Comparison of ENCODE assay signal across 19 cellular contexts in genomic region chr10:43871004-43871439, GRCh38.
DNase-seq lines count a peak whose midpoint lies in the region; ATAC-seq and TF ChIP-seq lines count a peak whose summit lies in the region.
"Had no signal": no experiment of that assay in that cellular context is flagged by ENCODE, and none has a peak within 500 bp of the region (broad histone marks: within the 10 kb centered on the region; RNA-seq: fewer than 3 reads in every experiment).

No MANE protein-coding gene starts in this region.

- DNase-seq in body of pancreas: no peak
- peak; percentile 63 to 86 (median 81) for DNase-seq in right cardiac atrium
- peak in 1 of 2 donors; percentile 15 for DNase-seq in gastrocnemius medialis
- no peak for DNase-seq in trophoblast cell
- DNase-seq in NK-92 treated with Interleukin-12 subunit alpha and Interleukin-12 subunit beta, amount 100 ng/mL, for 24 hours (lab: John Stamatoyannopoulos, UW): no peak
- no peak for DNase-seq in NCI-H2107 treated with DMSO at 0.1 percent for 48 hours (lab: John Stamatoyannopoulos, UW; ENCODE audit: unreplicated experiment)
- no peak for DNase-seq in NCI-H146 treated with DMSO at 0.1 percent for 48 hours (lab: John Stamatoyannopoulos, UW; ENCODE audit: unreplicated experiment)
- DNase-seq: activated CD4-positive, CD25-positive, alpha-beta regulatory T cell treated with anti-CD3 and anti-CD28 coated beads, Interleukin-2, amount 50 U/mL, for 72 hours; activated CD8-positive, alpha-beta T cell treated with anti-CD3 and anti-CD28 coated beads for 36 hours; activated gamma-delta T cell treated with Interleukin-2 at 50 U/mL for 16 hours; activated T-cell treated with anti-CD3 and anti-CD28 coated beads, Interleukin-2, amount 50 U/mL, for 1 hour; adrenal gland; NCI-H1105; NCI-H2171; SHP77; stimulated activated CD4-positive, alpha-beta T cell treated with anti-CD3 and anti-CD28 coated beads, Interleukin-4, amount 100 ng/mL, for 4 hours had no signal

- intact Hi-C loops in body of pancreas (cut with DNase I) (no loop called here), right cardiac atrium (cut with DNase I) (loop anchor here in 1 of 4 donors (10.0 kb wide), 1 partner anchor 176 kb away; no protein-coding TSS in a partner anchor), gastrocnemius medialis (cut with DNase I; ENCODE audit: low total_unique reads) (no loop called here)

- TF ChIP-seq POLR2A in body of pancreas (IDR thresholded peaks at IDR 0.05): no peak
- no peak for TF ChIP-seq POLR2A in gastrocnemius medialis (IDR thresholded peaks at IDR 0.05)

- no peaks in the 10 kb centered on the region for H3K36me3 ChIP-seq in BLaER1 treated with 17β-estradiol and CSF1 and Interleukin-3, amounts not matched to agents 10 nM and 100 nM
- no peaks in the 10 kb centered on the region for H3K36me3 ChIP-seq in body of pancreas (replicated peaks in 1 of 2; ENCODE audit: insufficient read depth in 1 of 2, low read depth in 2 of 2)
- H3K36me3 ChIP-seq in gastrocnemius medialis: no peaks in the 10 kb centered on the region
- no peaks in the 10 kb centered on the region for H3K36me3 ChIP-seq in trophoblast cell (ENCODE audit: control insufficient read depth in 1 of 2, insufficient read depth in 2 of 2, low read length in 2 of 2)
- H3K36me3 ChIP-seq: adrenal gland, breast epithelium had no signal

- no peak overlapping the region for H3K14ac ChIP-seq in trophoblast cell (ENCODE audit: low read length)

- no peaks in the 10 kb centered on the region for H3K79me2 ChIP-seq in trophoblast cell (ENCODE audit: control insufficient read depth, insufficient read depth, low read length, poor library complexity)

- no peaks in the 10 kb centered on the region for H3K79me1 ChIP-seq in trophoblast cell (ENCODE audit: low read length)

- no peak overlapping the region for H3K18ac ChIP-seq in trophoblast cell (ENCODE audit: low read length)

- H4K12ac ChIP-seq in trophoblast cell (ENCODE audit: low read depth, low read length): no peak overlapping the region

- H2BK120ac ChIP-seq in trophoblast cell (ENCODE audit: insufficient read depth, low read length, poor library complexity): no peak overlapping the region

- H3K4me2 ChIP-seq in BLaER1 treated with 17β-estradiol and CSF1 and Interleukin-3, amounts not matched to agents 10 nM and 100 nM: peak overlapping the region in 6 of 11 experiments; percentile 8 to 46 (median 40); a peak in 6 of 22 replicates
- H3K4me2 ChIP-seq in trophoblast cell (ENCODE audit: low read length): no peak overlapping the region

- no peak overlapping the region for H3K4ac ChIP-seq in trophoblast cell (ENCODE audit: low read depth, low read length)

- H4K8ac ChIP-seq in trophoblast cell (ENCODE audit: low read depth, low read length): no peak overlapping the region

- no peak overlapping the region for H4K91ac ChIP-seq in trophoblast cell (ENCODE audit: low read depth, low read length)

- no peak overlapping the region for H2AK5ac ChIP-seq in trophoblast cell (ENCODE audit: low read length)

- no peak overlapping the region for H2BK5ac ChIP-seq in trophoblast cell (ENCODE audit: low read depth, low read length, poor library complexity)

- no peak overlapping the region for H3K4me3 ChIP-seq in BLaER1 treated with 17β-estradiol and CSF1 and Interleukin-3, amounts not matched to agents 10 nM and 100 nM
- H3K4me3 ChIP-seq in body of pancreas: no peak overlapping the region
- no peak overlapping the region for H3K4me3 ChIP-seq in right cardiac atrium (ENCODE audit: low read length)
- H3K4me3 ChIP-seq in gastrocnemius medialis: no peak overlapping the region
- H3K4me3 ChIP-seq in trophoblast cell (ENCODE audit: low read depth, low read length): no peak overlapping the region
- H3K4me3 ChIP-seq: adrenal gland, breast epithelium, coronary artery had no signal

- no peak overlapping the region for H2BK12ac ChIP-seq in trophoblast cell (ENCODE audit: low read length)

- H3K27ac ChIP-seq in BLaER1 treated with 17β-estradiol and CSF1 and Interleukin-3, amounts not matched to agents 10 nM and 100 nM: no peak overlapping the region
- H3K27ac ChIP-seq in body of pancreas: no peak overlapping the region
- H3K27ac ChIP-seq in right cardiac atrium (ENCODE audit: low read length): peak overlapping the region; percentile 43
- H3K27ac ChIP-seq in gastrocnemius medialis: peak overlapping the region; percentile 0 to 77 (median 63)
- no peak overlapping the region for H3K27ac ChIP-seq in trophoblast cell (ENCODE audit: low read depth, low read length)
- H3K27ac ChIP-seq: adrenal gland, coronary artery had no signal

- H3K23ac ChIP-seq in trophoblast cell (ENCODE audit: low read length): no peak overlapping the region

- no peak for TF ChIP-seq CTCF in body of pancreas (IDR thresholded peaks at IDR 0.05)
- TF ChIP-seq CTCF in gastrocnemius medialis (IDR thresholded peaks at IDR 0.05 in 4 of 5, conservative IDR thresholded peaks at IDR 0.05 in 1 of 5): no peak

- no peaks in the 10 kb centered on the region for H3K27me3 ChIP-seq in BLaER1 treated with 17β-estradiol and CSF1 and Interleukin-3, amounts not matched to agents 10 nM and 100 nM
- H3K27me3 ChIP-seq in body of pancreas: no peaks in the 10 kb centered on the region
- H3K27me3 ChIP-seq in right cardiac atrium (ENCODE audit: control insufficient read depth, insufficient read depth): no peaks in the 10 kb centered on the region
- H3K27me3 ChIP-seq in gastrocnemius medialis: no peaks in the 10 kb centered on the region
- H3K27me3 ChIP-seq in trophoblast cell (ENCODE audit: insufficient read depth, low read length): no peaks in the 10 kb centered on the region
- H3K27me3 ChIP-seq: adrenal gland, breast epithelium had no signal

- ATAC-seq in body of pancreas (peak; percentile 54), right cardiac atrium (peak; percentile 56 to 88), gastrocnemius medialis (peak; percentile 64 to 72)
- ATAC-seq: activated CD8-positive, alpha-beta T cell treated with anti-CD3 and anti-CD28 coated beads for 36 hours had no signal

- H3K9me3 ChIP-seq in BLaER1 treated with 17β-estradiol and CSF1 and Interleukin-3, amounts not matched to agents 10 nM and 100 nM (replicated peaks in 1 of 11): no peaks in the 10 kb centered on the region
- H3K9me3 ChIP-seq in body of pancreas (no peaks in the 10 kb centered on the region), right cardiac atrium (ENCODE audit: control insufficient read depth, low read length) (no peaks in the 10 kb centered on the region), gastrocnemius medialis (no peaks in the 10 kb centered on the region), trophoblast cell (ENCODE audit: insufficient read depth, low read depth, low read length) (no peaks in the 10 kb centered on the region)
- H3K9me3 ChIP-seq: adrenal gland, breast epithelium had no signal

- no peak overlapping the region for H2AFZ ChIP-seq in trophoblast cell (ENCODE audit: insufficient read depth, low read length, poor library complexity)

- in situ Hi-C loops in gastrocnemius medialis (cut with MboI; ENCODE audit: low sequenced_read_pairs in 4 of 4): no loop called here

- no peak overlapping the region for H3K9ac ChIP-seq in BLaER1 treated with 17β-estradiol and CSF1 and Interleukin-3, amounts not matched to agents 10 nM and 100 nM
- no peak overlapping the region for H3K9ac ChIP-seq in trophoblast cell (ENCODE audit: low read length)

- H3K4me1 ChIP-seq in BLaER1 treated with 17β-estradiol and CSF1 and Interleukin-3, amounts not matched to agents 10 nM and 100 nM: peaks cover 0 to 28% (median 2%) of the 10 kb centered on the region in 10 experiments; a peak in 9 of 20 replicates
- H3K4me1 ChIP-seq in body of pancreas: no peaks in the 10 kb centered on the region
- peaks cover 3% of the 10 kb centered on the region for H3K4me1 ChIP-seq in right cardiac atrium (ENCODE audit: control insufficient read depth, insufficient read depth, low read length)
- peaks cover 5 to 7% of the 10 kb centered on the region in 2 donors for H3K4me1 ChIP-seq in gastrocnemius medialis
- H3K4me1 ChIP-seq in trophoblast cell (ENCODE audit: control insufficient read depth in 1 of 2, insufficient read depth in 2 of 2, low read length in 2 of 2): peaks cover 0 to 3% of the 10 kb centered on the region in 2 experiments
- H3K4me1 ChIP-seq: adrenal gland, breast epithelium had no signal

- H4K20me1 ChIP-seq in BLaER1 treated with 17β-estradiol and CSF1 and Interleukin-3, amounts not matched to agents 10 nM and 100 nM: no peaks in the 10 kb centered on the region

- 78 to 80% methylated on average over 2 to 12 of the region's 12 CpGs for WGBS in body of pancreas, 2 donors
- WGBS in right cardiac atrium: 69% methylated on average over 12 of the region's 12 CpGs
- WGBS in trophoblast cell (ENCODE audit: extremely low coverage, insufficient coverage, insufficient read length): no CpG with 5 or more reads among the region's 12 CpGs

Comparison
In these comparisons a context has a peak if more than half of its experiments do, and no peak if none do; other contexts are left out.
1. H3K27ac ChIP-seq: peak in right cardiac atrium (single experiment) and gastrocnemius medialis (4 of 4); none in BLaER1 treated with 17β-estradiol and CSF1 and Interleukin-3, amounts not matched to agents 10 nM and 100 nM (0 of 11), body of pancreas (0 of 4) and trophoblast cell (single experiment).
2. DNase-seq: peak in right cardiac atrium (3 of 3); none in body of pancreas (0 of 4), trophoblast cell (0 of 2), NK-92 treated with Interleukin-12 subunit alpha and Interleukin-12 subunit beta, amount 100 ng/mL, for 24 hours (single experiment), NCI-H2107 treated with DMSO at 0.1 percent for 48 hours (single experiment) and NCI-H146 treated with DMSO at 0.1 percent for 48 hours (single experiment).
3. Peak in every context shown above with its lines, with median percentiles within 50 percentile points of each other: ATAC-seq.